Comparison of ENCODE assay signal across 8 cellular contexts in genomic region chr17:7403902-7404736, GRCh38. TPM values are rescaled to one million over a fixed set of nuclear protein-coding genes. Genes with fewer than 3 reads are reported as not detected.
DNase-seq lines count a peak whose midpoint lies in the region; ATAC-seq and TF ChIP-seq lines count a peak whose summit lies in the region.

Gene TMEM256 (minus strand): TSS chr17:7404097. CDS start chr17:7404084, 13 bp downstream.

- peaks cover 20% of the 10 kb centered on the region for H3K4me1 Mint-ChIP-seq in activated naive CD8-positive, alpha-beta T cell (ENCODE audit: low read depth)

- H3K4me3 ChIP-seq in GM06990 (replicated peaks; ENCODE audit: low read depth, low read length): peak within 1 kb of the TSS; percentile 93
- H3K4me3 ChIP-seq in testis: peak within 1 kb of the TSS; percentile 71 to 72

- H3K36me3 Mint-ChIP-seq in activated naive CD8-positive, alpha-beta T cell: peaks cover 2% of the 10 kb centered on the region

- H3K27me3 ChIP-seq in GM06990 (replicated peaks; ENCODE audit: control insufficient read depth, insufficient read depth, low read length) (no peaks in the 10 kb centered on the region; the same call in 1 of the 2 replicates), testis (no peaks in the 10 kb centered on the region)

- H3K27ac Mint-ChIP-seq in activated naive CD8-positive, alpha-beta T cell: peak within 1 kb of the TSS; percentile 89

- no peaks in the 10 kb centered on the region for H3K9me3 ChIP-seq in testis

- peak; percentile 99 for TF ChIP-seq POLR2A in testis (IDR thresholded peaks at IDR 0.05)

- no peaks in the 10 kb centered on the region for H3K27me3 Mint-ChIP-seq in activated naive CD8-positive, alpha-beta T cell

- WGBS in testis, 2 donors: 0% methylated on average over 18 to 48 of the region's 53 CpGs

- H3K36me3 ChIP-seq in GM06990 (ENCODE audit: control insufficient read depth, insufficient read depth, low read length) (no peaks in the 10 kb centered on the region), testis (ENCODE audit: low read depth, missing control alignments) (no peaks in the 10 kb centered on the region)

- peak; percentile 95 for ATAC-seq in HG02610 (IDR thresholded peaks at IDR 0.05; ENCODE audit: unreplicated experiment)
- ATAC-seq in omental fat pad (ENCODE audit: low FRiP score): peak; percentile 92

- peak within 1 kb of the TSS; percentile 93 to 95 for H3K27ac ChIP-seq in testis

- no peaks in the 10 kb centered on the region for H3K9me3 Mint-ChIP-seq in activated naive CD8-positive, alpha-beta T cell (ENCODE audit: low read depth)

- peaks cover 17% of the 10 kb centered on the region for H3K4me1 ChIP-seq in testis

- intact Hi-C loops in testis (cut with DNase I; ENCODE audit: low total_unique reads): no loop called here

- peak within 1 kb of the TSS; percentile 95 for H3K4me3 Mint-ChIP-seq in activated naive CD8-positive, alpha-beta T cell

- TF ChIP-seq CTCF in GM06990 (IDR thresholded peaks at IDR 0.05; ENCODE audit: insufficient read depth, low read length, poor library complexity, severe bottlenecking) (no peak), omental fat pad (IDR thresholded peaks at IDR 0.05) (no peak), testis (IDR thresholded peaks at IDR 0.05) (peak in 1 of 3 experiments; percentile 24)

- DNase-seq in GM06990 (ENCODE audit: extremely low read depth, insufficient read length) (peak; percentile 91), NCI-H1105 (lab: John Stamatoyannopoulos, UW) (peak; percentile 100), SKM-1 treated with dmso at 0.1 percent for 144 hours (lab: John Stamatoyannopoulos, UW; ENCODE audit: unreplicated experiment) (peak; percentile 81), glomerular visceral epithelial cell (ENCODE audit: extremely low spot score) (peak; percentile 100), omental fat pad (ENCODE audit: low spot score) (peak; percentile 93), testis (peak; percentile 100)

RNA-seq across cellular contexts. Expression of gene TMEM256, which starts in this region (rescaled TPM):
- 10 to 100 TPM; 45.8 to 98.2 (median 83.2) TPM for total RNA-seq in omental fat pad
- total RNA-seq in testis: 10 to 100 TPM; 18.7 to 33.3 TPM
- 27.3 TPM for polyA plus RNA-seq in testis (ENCODE audit: insufficient read depth, low read depth, low replicate concordance)

Comparison
In these comparisons a context has a peak if more than half of its experiments do, and no peak if none do; other contexts are left out.
1. Peak in every context shown above with its lines: DNase-seq, ATAC-seq, H3K4me3 ChIP-seq and H3K27ac ChIP-seq.